ENCODE assay signal across 9 cellular contexts in genomic region chr3:120093119-120093922, GRCh38. TPM values are rescaled to one million over a fixed set of nuclear protein-coding genes. Genes with fewer than 3 reads are reported as not detected.
A peak's percentile ranks its signal among the peaks of the same experiment; 100 is the strongest.
DNase-seq lines count a peak whose midpoint lies in the region; ATAC-seq and TF ChIP-seq lines count a peak whose summit lies in the region.
"Had no signal": no experiment of that assay in that cellular context is flagged by ENCODE, and none has a peak within 500 bp of the region (broad histone marks: within the 10 kb centered on the region; RNA-seq: fewer than 3 reads in every experiment).

No MANE protein-coding gene starts in this region.

- H3K27me3 Mint-ChIP-seq in H9 (ENCODE audit: low read depth), result no peaks in the 10 kb centered on the region

- peaks cover 46 to 53% (median 51%) of the 10 kb centered on the region in 11 experiments for H4K20me1 ChIP-seq in BLaER1 treated with 17β-estradiol and CSF1 and Interleukin-3, amounts not matched to agents 10 nM and 100 nM
- H4K20me1 ChIP-seq in H9 (ENCODE audit: control insufficient read depth, insufficient read depth, insufficient read length), result no peaks in the 10 kb centered on the region

- peak overlapping the region; percentile 81 to 95 (median 88) for H3K4me2 ChIP-seq in BLaER1 treated with 17β-estradiol and CSF1 and Interleukin-3, amounts not matched to agents 10 nM and 100 nM
- H3K4me2 ChIP-seq in H9 (ENCODE audit: insufficient read depth, insufficient read length, low read length), result peak overlapping the region; percentile 67

- no peak overlapping the region for H2BK20ac ChIP-seq in H9 (ENCODE audit: low read depth, low read length, poor library complexity, severe bottlenecking)

- peak overlapping the region; percentile 84 to 99 (median 97) for H3K27ac ChIP-seq in BLaER1 treated with 17β-estradiol and CSF1 and Interleukin-3, amounts not matched to agents 10 nM and 100 nM
- H3K27ac ChIP-seq in H9 (ENCODE audit: insufficient read length, low read depth, low read length) (no peak overlapping the region), SJCRH30 (peak overlapping the region; percentile 99), ectodermal cell (ENCODE audit: insufficient read depth, low read depth, low read length, poor library complexity, severe bottlenecking) (peak overlapping the region; percentile 96), vagina (peak overlapping the region; percentile 100)

- DNase-seq in H9 (no peak), SJCRH30 (peak; percentile 13 to 38), mucosa of gallbladder (ENCODE audit: low spot score) (peak; percentile 14), vagina (ENCODE audit: extremely low spot score in 2 of 2) (peak in 1 of 2 donors; percentile 91), GM19238 (ENCODE audit: insufficient read length, low spot score) (no peak)

- H3K9me3 Mint-ChIP-seq in H9, result no peaks in the 10 kb centered on the region
- H3K9me3 Mint-ChIP-seq: T-helper 1 cell treated with Interleukin-12 subunit alpha and Interleukin-12 subunit beta and Interleukin-4 antibody, amounts not matched to agents 30 μg/mL and 1 μg/mL, for 36 hours had no signal

- peak overlapping the region; percentile 71 to 87 (median 78) for H3K4me3 ChIP-seq in BLaER1 treated with 17β-estradiol and CSF1 and Interleukin-3, amounts not matched to agents 10 nM and 100 nM
- H3K4me3 ChIP-seq in SJCRH30 (peak overlapping the region; percentile 74), ectodermal cell (ENCODE audit: insufficient read depth, low read depth, low read length) (peak overlapping the region; percentile 97), vagina (peak overlapping the region; percentile 90 to 96)

- no peak overlapping the region for H4K5ac ChIP-seq in H9 (ENCODE audit: insufficient read length, low read depth, low read length)

- H2BK12ac ChIP-seq in H9 (ENCODE audit: insufficient read length, low read depth, low read length), result no peak overlapping the region

- H3K23me2 ChIP-seq in H9 (ENCODE audit: insufficient read length, low read depth, low read length, poor library complexity, severe bottlenecking), result peaks cover 4% of the 10 kb centered on the region

- H3T11ph ChIP-seq in H9 (ENCODE audit: low read length), result no peak overlapping the region

- H4K91ac ChIP-seq in H9 (ENCODE audit: insufficient read length, low read depth, low read length), result no peak overlapping the region

- peaks cover 42% of the 10 kb centered on the region; the same call in 1 of the 2 replicates for H3K79me2 ChIP-seq in H9 (ENCODE audit: insufficient read depth, low read length)

- no peak overlapping the region for H2BK5ac ChIP-seq in H9 (ENCODE audit: insufficient read length, low read length)

- H3K27ac Mint-ChIP-seq in H9, result no peak overlapping the region; a peak in 1 of 7 replicates
- H3K27ac Mint-ChIP-seq: T-helper 1 cell treated with Interleukin-12 subunit alpha and Interleukin-12 subunit beta and Interleukin-4 antibody, amounts not matched to agents 30 μg/mL and 1 μg/mL, for 36 hours had no signal

- no peak overlapping the region for H3K56ac ChIP-seq in H9 (ENCODE audit: insufficient read length, low read depth, low read length)

- peak overlapping the region; percentile 87 to 99 (median 94) for H3K9ac ChIP-seq in BLaER1 treated with 17β-estradiol and CSF1 and Interleukin-3, amounts not matched to agents 10 nM and 100 nM
- H3K9ac ChIP-seq in H9 (ENCODE audit: extremely low read depth, insufficient read length, low read length), result peak overlapping the region; percentile 64

- H3K23ac ChIP-seq in H9 (ENCODE audit: insufficient read length, low read depth, low read length), result no peak overlapping the region

- no CpG with 5 or more reads among the region's 22 CpGs for WGBS in H9 (ENCODE audit: extremely low coverage, insufficient read length, low lambda C conversion rate)
- WGBS in ectodermal cell, 2 experiments, result 0 to 1% methylated on average over 15 to 17 of the region's 22 CpGs

- peaks cover 3 to 13% (median 3%) of the 10 kb centered on the region in 3 experiments; a peak in 6 of 7 replicates for H3K36me3 Mint-ChIP-seq in H9 (ENCODE audit: insufficient read depth in 1 of 3, low read depth in 3 of 3)

- H3K4me3 Mint-ChIP-seq in H9, result no peak overlapping the region
- H3K4me3 Mint-ChIP-seq: T-helper 1 cell treated with Interleukin-12 subunit alpha and Interleukin-12 subunit beta and Interleukin-4 antibody, amounts not matched to agents 30 μg/mL and 1 μg/mL, for 36 hours had no signal

- H3K18ac ChIP-seq in H9 (ENCODE audit: insufficient read length, low read depth, low read length), result no peak overlapping the region

- no peaks in the 10 kb centered on the region for H3K9me3 ChIP-seq in BLaER1 treated with 17β-estradiol and CSF1 and Interleukin-3, amounts not matched to agents 10 nM and 100 nM (replicated peaks in 1 of 11)
- no peaks in the 10 kb centered on the region for H3K9me3 ChIP-seq in H9 (ENCODE audit: control insufficient read depth, low read depth, low read length)
- no peaks in the 10 kb centered on the region for H3K9me3 ChIP-seq in SJCRH30 (replicated peaks)
- no peaks in the 10 kb centered on the region for H3K9me3 ChIP-seq in ectodermal cell (ENCODE audit: control insufficient read depth, low read length)
- no peaks in the 10 kb centered on the region for H3K9me3 ChIP-seq in vagina

- H3K4me1 ChIP-seq in BLaER1 treated with 17β-estradiol and CSF1 and Interleukin-3, amounts not matched to agents 10 nM and 100 nM, result peaks cover 18 to 41% (median 35%) of the 10 kb centered on the region in 10 experiments
- no peaks in the 10 kb centered on the region for H3K4me1 ChIP-seq in H9 (ENCODE audit: insufficient read depth, low read length)
- 0 out of 2 replicates have a peak, but pooled peaks cover 3% of the 10 kb centered on the region for H3K4me1 ChIP-seq in SJCRH30
- H3K4me1 ChIP-seq in ectodermal cell (ENCODE audit: control insufficient read depth, insufficient read depth, low read length), result peaks cover 10% of the 10 kb centered on the region
- H3K4me1 ChIP-seq in vagina, result peaks cover 53% of the 10 kb centered on the region

- H3K27me3 ChIP-seq in BLaER1 treated with 17β-estradiol and CSF1 and Interleukin-3, amounts not matched to agents 10 nM and 100 nM, result peaks cover 0 to 43% (median 30%) of the 10 kb centered on the region in 11 experiments; a peak in 17 of 22 replicates
- no peaks in the 10 kb centered on the region for H3K27me3 ChIP-seq in H9 (ENCODE audit: insufficient read depth, low read length)
- H3K27me3 ChIP-seq in SJCRH30, result no peaks in the 10 kb centered on the region
- H3K27me3 ChIP-seq in ectodermal cell (ENCODE audit: control insufficient read depth, insufficient read depth, low read length, poor library complexity, severe bottlenecking), result no peaks in the 10 kb centered on the region
- H3K27me3 ChIP-seq in vagina, result no peaks in the 10 kb centered on the region

- peaks cover 9 to 22% of the 10 kb centered on the region in 2 experiments for H3K4me1 Mint-ChIP-seq in H9

- H2BK120ac ChIP-seq in H9 (ENCODE audit: low read depth, low read length, poor library complexity, severe bottlenecking), result no peak overlapping the region

- no peak overlapping the region for H4K8ac ChIP-seq in H9 (replicated peaks; ENCODE audit: insufficient read length, low read depth, low read length)

- H2AFZ ChIP-seq in H9 (ENCODE audit: low read length), result no peak overlapping the region

- H3K4ac ChIP-seq in H9 (ENCODE audit: low read depth, low read length), result no peak overlapping the region

- no peak for TF ChIP-seq CTCF in H9 (conservative IDR thresholded peaks at IDR 0.05)
- TF ChIP-seq CTCF in vagina (IDR thresholded peaks at IDR 0.05), result no peak

- H3K79me1 ChIP-seq in H9 (ENCODE audit: insufficient read depth, low read depth, low read length, poor library complexity, severe bottlenecking), result no peaks in the 10 kb centered on the region

- H3K36me3 ChIP-seq in BLaER1 treated with 17β-estradiol and CSF1 and Interleukin-3, amounts not matched to agents 10 nM and 100 nM, result peaks cover 0 to 12% (median 0%) of the 10 kb centered on the region in 11 experiments; a peak in 4 of 22 replicates
- H3K36me3 ChIP-seq in SJCRH30 (peaks cover 4% of the 10 kb centered on the region; the same call in 1 of the 2 replicates), ectodermal cell (ENCODE audit: control insufficient read depth, insufficient read depth, low read length) (no peaks in the 10 kb centered on the region), vagina (no peaks in the 10 kb centered on the region)

- no peak overlapping the region for H2BK15ac ChIP-seq in H9 (ENCODE audit: low read depth, low read length)

- no peak for ATAC-seq in HG03025 (IDR thresholded peaks at IDR 0.05; ENCODE audit: low FRiP score, unreplicated experiment)

- intact Hi-C loops in vagina (cut with DNase I), result loop anchor here (10.0 kb wide), 2 partner anchors 331 to 651 kb away; partner anchors contain the start of genes GTF2E1 and RABL3

- no peak overlapping the region for H2AK5ac ChIP-seq in H9 (ENCODE audit: insufficient read length, low read length)

- H3K14ac ChIP-seq in H9 (ENCODE audit: insufficient read depth, low read length), result 0 out of 2 replicates have a peak overlapping the region, but pooled peaks have one; percentile 92

- TF ChIP-seq POLR2A in vagina (IDR thresholded peaks at IDR 0.05), result no peak

RNA-seq across cellular contexts. Expression of gene GSK3B, which starts 0.9 kb away (rescaled TPM):
- total RNA-seq in H9 (2021), result 52.8 and 56.5 TPM in 2 replicates
- total RNA-seq in SJCRH30 (2014; rRNA removed; shearing (Covaris generic)), result 51.2 and 56.4 TPM in 2 replicates
- polyA plus RNA-seq in ectodermal cell (2013, experiment 1 of 4), result 48.2 TPM
- 59.5 TPM for polyA plus RNA-seq in ectodermal cell (2013, experiment 2 of 4)
- 39.6 TPM for polyA plus RNA-seq in ectodermal cell (2013, experiment 3 of 4)
- polyA plus RNA-seq in ectodermal cell (2013, experiment 4 of 4), result 40.7 TPM
- total RNA-seq in mucosa of gallbladder, result 44.7 TPM
- 20.6 TPM for total RNA-seq in vagina

Comparison
In these comparisons a context has a peak if more than half of its experiments do, and no peak if none do; other contexts are left out.
1. DNase-seq: peak in SJCRH30 (2 of 2) and mucosa of gallbladder (single experiment); none in H9 (single experiment) and GM19238 (single experiment).
2. Peak in every context shown above with its lines, with median percentiles within 50 percentile points of each other: H3K4me3 ChIP-seq.